Comparison of ENCODE assay signal across 10 cellular contexts in the genomic region with DNA sequence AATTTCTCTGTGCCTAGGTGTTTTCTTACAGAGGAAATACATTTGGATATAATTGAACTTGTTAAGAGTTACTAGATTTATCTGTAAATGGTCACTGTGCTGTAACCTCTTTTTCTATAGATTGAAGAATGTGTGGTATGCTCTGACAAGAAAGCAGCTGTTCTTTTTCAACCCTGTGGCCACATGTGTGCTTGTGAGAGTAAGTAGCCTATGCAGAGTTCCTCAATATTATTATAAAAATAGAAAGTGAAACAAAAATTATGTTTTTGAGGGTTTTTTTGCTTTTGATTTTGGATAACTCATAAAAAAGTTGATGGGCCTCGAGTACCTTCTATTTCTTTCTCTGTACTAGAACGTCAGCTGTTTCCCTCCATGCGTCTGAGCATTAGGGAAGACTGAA.
DNase-seq lines count a peak whose midpoint lies in the region; ATAC-seq and TF ChIP-seq lines count a peak whose summit lies in the region.
"Had no signal": no experiment of that assay in that cellular context is flagged by ENCODE, and none has a peak within 500 bp of the region (broad histone marks: within the 10 kb centered on the region; RNA-seq: fewer than 3 reads in every experiment).

No MANE protein-coding gene starts in this region.

- intact Hi-C loops in activated CD4-positive, alpha-beta memory T cell treated with anti-CD3 and anti-CD28 coated beads for 36 hours (cut with micrococcal nuclease): loop anchor here (10.0 kb wide), 1 partner anchor 168 kb away; no protein-coding TSS in a partner anchor

- H3K36me3 ChIP-seq in OCI-LY3 (replicated peaks; ENCODE audit: low read depth, low read length) (peaks cover 11% of the 10 kb centered on the region), smooth muscle cell (ENCODE audit: low read depth) (peaks cover 15% of the 10 kb centered on the region)

- peak; percentile 20 for DNase-seq in activated CD4-positive, alpha-beta T cell treated with anti-CD3 and anti-CD28 coated beads, Interleukin-2, amount 10 ng/mL, durations not matched to agents 7 days and 5 days
- DNase-seq in activated CD4-positive, alpha-beta T cell treated with anti-CD3 and anti-CD28 coated beads for 4 hours: no peak
- DNase-seq in smooth muscle cell (lab: John Stamatoyannopoulos, UW; ENCODE audit: unreplicated experiment): no peak
- no peak for DNase-seq in NCI-H128 (lab: John Stamatoyannopoulos, UW; ENCODE audit: unreplicated experiment)
- DNase-seq in activated CD4-positive, alpha-beta memory T cell treated with anti-CD3 and anti-CD28 coated beads for 36 hours: no peak
- DNase-seq in epidermal melanocyte (ENCODE audit: insufficient read length, low spot score): no peak
- DNase-seq: body of pancreas, left cardiac atrium had no signal

- H3K27me3 Mint-ChIP-seq in activated CD4-positive, alpha-beta T cell treated with anti-CD3 and anti-CD28 coated beads, Interleukin-2, amount 10 ng/mL, durations not matched to agents 7 days and 5 days: no peaks in the 10 kb centered on the region
- H3K27me3 Mint-ChIP-seq in activated CD4-positive, alpha-beta memory T cell treated with anti-CD3 and anti-CD28 coated beads for 36 hours: no peaks in the 10 kb centered on the region

- peaks cover 14% of the 10 kb centered on the region for H3K4me1 Mint-ChIP-seq in activated CD4-positive, alpha-beta T cell treated with anti-CD3 and anti-CD28 coated beads, Interleukin-2, amount 10 ng/mL, durations not matched to agents 7 days and 5 days
- peaks cover 13% of the 10 kb centered on the region for H3K4me1 Mint-ChIP-seq in activated CD4-positive, alpha-beta memory T cell treated with anti-CD3 and anti-CD28 coated beads for 36 hours (ENCODE audit: low read depth)

- 97% methylated on average over 3 of the region's 3 CpGs for WGBS in smooth muscle cell (ENCODE audit: low lambda C conversion rate)

- POLR2A ChIA-PET in activated CD4-positive, alpha-beta T cell treated with anti-CD3 and anti-CD28 coated beads, Interleukin-2, amount 10 ng/mL, durations not matched to agents 7 days and 5 days (lab: Charles Lee): interaction anchor here (0.6 kb wide), 1 partner anchor 69 kb away, joined by 4 read pairs; no protein-coding TSS in a partner anchor
- POLR2A ChIA-PET in activated CD4-positive, alpha-beta memory T cell treated with anti-CD3 and anti-CD28 coated beads for 36 hours (lab: Charles Lee): no interaction called here

- TF ChIP-seq CTCF in OCI-LY3 (IDR thresholded peaks at IDR 0.05; ENCODE audit: low read depth, low read length) (no peak), smooth muscle cell (IDR thresholded peaks at IDR 0.05; ENCODE audit: borderline replicate concordance, insufficient read depth, poor library complexity, severe bottlenecking) (no peak)

- H3K36me3 Mint-ChIP-seq in activated CD4-positive, alpha-beta T cell treated with anti-CD3 and anti-CD28 coated beads, Interleukin-2, amount 10 ng/mL, durations not matched to agents 7 days and 5 days (ENCODE audit: low read depth): peaks cover 15% of the 10 kb centered on the region
- peaks cover 13% of the 10 kb centered on the region for H3K36me3 Mint-ChIP-seq in activated CD4-positive, alpha-beta memory T cell treated with anti-CD3 and anti-CD28 coated beads for 36 hours

- H3K4me3 Mint-ChIP-seq in activated CD4-positive, alpha-beta T cell treated with anti-CD3 and anti-CD28 coated beads, Interleukin-2, amount 10 ng/mL, durations not matched to agents 7 days and 5 days: no peak overlapping the region
- H3K4me3 Mint-ChIP-seq in activated CD4-positive, alpha-beta memory T cell treated with anti-CD3 and anti-CD28 coated beads for 36 hours: no peak overlapping the region

- no peaks in the 10 kb centered on the region for H3K9me3 Mint-ChIP-seq in activated CD4-positive, alpha-beta T cell treated with anti-CD3 and anti-CD28 coated beads, Interleukin-2, amount 10 ng/mL, durations not matched to agents 7 days and 5 days
- H3K9me3 Mint-ChIP-seq in activated CD4-positive, alpha-beta memory T cell treated with anti-CD3 and anti-CD28 coated beads for 36 hours: no peaks in the 10 kb centered on the region

- H3K27me3 ChIP-seq in OCI-LY3 (ENCODE audit: low read depth, low read length) (no peaks in the 10 kb centered on the region), smooth muscle cell (ENCODE audit: low read depth) (no peaks in the 10 kb centered on the region)
- H3K27me3 ChIP-seq: body of pancreas had no signal

- H3K4me2 ChIP-seq in OCI-LY3 (ENCODE audit: low read length): peak overlapping the region; percentile 61
- H3K4me2 ChIP-seq in smooth muscle cell: no peak overlapping the region

- H3K4me3 ChIP-seq in OCI-LY3 (ENCODE audit: low read length) (peak overlapping the region; percentile 36), smooth muscle cell (no peak overlapping the region)
- H3K4me3 ChIP-seq: body of pancreas had no signal

- H3K79me2 ChIP-seq in OCI-LY3 (ENCODE audit: low read length): no peaks in the 10 kb centered on the region
- H3K79me2 ChIP-seq in smooth muscle cell (ENCODE audit: low read depth): peaks cover 8% of the 10 kb centered on the region

- CTCF ChIA-PET in activated CD4-positive, alpha-beta T cell treated with anti-CD3 and anti-CD28 coated beads, Interleukin-2, amount 10 ng/mL, durations not matched to agents 7 days and 5 days (lab: Charles Lee): interaction anchor here (0.5 to 1.1 kb wide), 2 partner anchors 13 to 18 kb away, joined by 3 read pairs; no protein-coding TSS in a partner anchor
- CTCF ChIA-PET in activated CD4-positive, alpha-beta memory T cell treated with anti-CD3 and anti-CD28 coated beads for 36 hours (lab: Charles Lee): interaction anchor here (1.8 kb wide), 1 partner anchor 11 kb away, joined by 7 read pairs; no protein-coding TSS in a partner anchor

- peak; percentile 77 for ATAC-seq in HG02763 (IDR thresholded peaks at IDR 0.05; ENCODE audit: unreplicated experiment)
- ATAC-seq: body of pancreas had no signal

- H3K9me3 ChIP-seq in OCI-LY3 (ENCODE audit: insufficient read depth, low read length) (no peaks in the 10 kb centered on the region), smooth muscle cell (replicated peaks; ENCODE audit: low read depth) (no peaks in the 10 kb centered on the region)
- H3K9me3 ChIP-seq: body of pancreas had no signal

- H3K4me1 ChIP-seq in OCI-LY3 (ENCODE audit: low read length) (peaks cover 56% of the 10 kb centered on the region), smooth muscle cell (ENCODE audit: low read depth) (no peaks in the 10 kb centered on the region)
- H3K4me1 ChIP-seq: body of pancreas had no signal

- peaks cover 5% of the 10 kb centered on the region for H3F3A ChIP-seq in smooth muscle cell (ENCODE audit: low read depth)

- H3K27ac Mint-ChIP-seq in activated CD4-positive, alpha-beta T cell treated with anti-CD3 and anti-CD28 coated beads, Interleukin-2, amount 10 ng/mL, durations not matched to agents 7 days and 5 days: peak overlapping the region; percentile 74
- no peak overlapping the region for H3K27ac Mint-ChIP-seq in activated CD4-positive, alpha-beta memory T cell treated with anti-CD3 and anti-CD28 coated beads for 36 hours

- H4K20me1 ChIP-seq in OCI-LY3 (ENCODE audit: insufficient read depth, low read length) (no peaks in the 10 kb centered on the region), smooth muscle cell (ENCODE audit: low read depth) (peaks cover 18% of the 10 kb centered on the region)

- H3K9ac ChIP-seq in OCI-LY3 (ENCODE audit: low read length) (peak overlapping the region; percentile 50), smooth muscle cell (ENCODE audit: low read depth) (peak overlapping the region; percentile 18)

- peak overlapping the region; percentile 88 for H3K27ac ChIP-seq in OCI-LY3 (ENCODE audit: low read length)
- no peak overlapping the region for H3K27ac ChIP-seq in smooth muscle cell (ENCODE audit: low read depth)
- H3K27ac ChIP-seq: body of pancreas had no signal

- H2AFZ ChIP-seq in OCI-LY3 (ENCODE audit: low read depth, low read length): no peak overlapping the region
- H2AFZ ChIP-seq in smooth muscle cell (ENCODE audit: low read depth): no peak overlapping the region
